ENCODE assay signal across 10 cellular contexts in the genomic region with DNA sequence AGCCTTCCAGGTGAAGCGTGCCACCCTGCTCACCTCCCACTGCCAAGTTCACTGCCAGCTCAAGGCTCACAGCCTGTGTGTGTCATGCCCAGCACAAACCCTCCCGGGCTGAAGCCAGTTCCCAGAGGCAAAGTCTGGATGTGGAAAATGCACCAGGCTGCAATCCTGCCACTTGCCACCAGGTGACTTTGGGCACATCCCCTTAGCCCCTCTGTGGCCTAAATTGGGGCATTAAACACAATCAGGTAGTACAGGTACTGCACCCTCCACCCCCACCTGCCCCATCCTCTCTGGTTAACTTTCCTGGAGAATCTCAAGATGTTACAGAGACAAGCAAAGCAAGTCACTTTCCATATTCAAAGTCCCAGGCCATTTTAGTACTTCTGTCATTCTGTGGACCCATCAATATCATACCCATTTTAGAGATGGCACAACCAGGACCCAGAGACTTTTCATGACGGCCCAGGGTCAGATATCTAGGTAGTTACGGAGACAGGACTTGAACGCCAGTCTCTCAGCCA. TPM values are rescaled to one million over a fixed set of nuclear protein-coding genes. Genes with fewer than 3 reads are reported as not detected.
DNase-seq lines count a peak whose midpoint lies in the region; ATAC-seq, FAIRE-seq and TF ChIP-seq lines count a peak whose summit lies in the region.
"Had no signal": no experiment of that assay in that cellular context is flagged by ENCODE, and none has a peak within 500 bp of the region (broad histone marks: within the 10 kb centered on the region; RNA-seq: fewer than 3 reads in every experiment).

No MANE protein-coding gene starts in this region.

- H3K4me2 ChIP-seq in K562 (ENCODE audit: insufficient read depth, low read length) (no peak overlapping the region), neural cell (ENCODE audit: low read length) (no peak overlapping the region)

- no peak for TF ChIP-seq POLR2A in K562 (conservative IDR thresholded peaks at IDR 0.05)

- H3K9ac ChIP-seq in K562 (ENCODE audit: insufficient read depth in 1 of 2, low read depth in 2 of 2, low read length in 2 of 2) (no peak overlapping the region), neural cell (ENCODE audit: low read length) (no peak overlapping the region)

- H4K20me1 ChIP-seq in K562 (replicated peaks; ENCODE audit: control insufficient read depth, insufficient read depth, low read length) (no peaks in the 10 kb centered on the region), neural cell (ENCODE audit: insufficient read depth) (no peaks in the 10 kb centered on the region)

- TF ChIP-seq RAD21 in K562 (CRISPR knock-in tag; conservative IDR thresholded peaks at IDR 0.05 in 1 of 2, IDR thresholded peaks at IDR 0.05 in 1 of 2) (no peak), neural cell (conservative IDR thresholded peaks at IDR 0.05) (no peak)

- no peaks in the 10 kb centered on the region for H3F3A ChIP-seq in neural cell (ENCODE audit: insufficient read depth, low read length, poor library complexity, severe bottlenecking)

- ATAC-seq in K562 (0 out of 3 replicates have a peak, but pooled peaks have one; percentile 40), HG03039 (IDR thresholded peaks at IDR 0.05; ENCODE audit: unreplicated experiment) (no peak)

- peaks cover 0 to 22% of the 10 kb centered on the region in 2 experiments; a peak in 2 of 5 replicates for H3K4me1 ChIP-seq in K562 (replicated peaks in 1 of 2; ENCODE audit: control insufficient read depth in 2 of 2, insufficient read depth in 2 of 2, low read length in 2 of 2)
- H3K4me1 ChIP-seq: SJCRH30 had no signal

- in situ Hi-C loops in K562 (cut with MboI): no loop called here

- intact Hi-C loops in K562 (cut with micrococcal nuclease): no loop called here

- H3K27ac ChIP-seq in K562 (ENCODE audit: extremely low read depth, low read depth, low read length): no peak overlapping the region
- H3K27ac ChIP-seq in neural cell (ENCODE audit: low read length): no peak overlapping the region
- H3K27ac ChIP-seq: SJCRH30 had no signal

- no peak overlapping the region for H3K4me3 ChIP-seq in GM06990 (replicated peaks; ENCODE audit: low read depth, low read length)
- no peak overlapping the region for H3K4me3 ChIP-seq in K562
- no peak overlapping the region for H3K4me3 ChIP-seq in neural cell (ENCODE audit: low read length)
- H3K4me3 ChIP-seq: SJCRH30 had no signal

- no peaks in the 10 kb centered on the region for H3K9me1 ChIP-seq in K562 (ENCODE audit: control insufficient read depth, insufficient read depth, low read length)

- FAIRE-seq in K562 (lab: Jason Lieb, UNC): no peak
- FAIRE-seq: islet of Langerhans had no signal

- H3K36me3 ChIP-seq in GM06990 (ENCODE audit: control insufficient read depth, insufficient read depth, low read length) (no peaks in the 10 kb centered on the region), K562 (ENCODE audit: control insufficient read depth, insufficient read depth, low read length) (no peaks in the 10 kb centered on the region), neural cell (ENCODE audit: insufficient read depth, low read length) (no peaks in the 10 kb centered on the region)
- H3K36me3 ChIP-seq: SJCRH30 had no signal

- POLR2A ChIA-PET in K562 (lab: Yijun Ruan, JAX): interaction anchor here (0.8 to 1.0 kb wide), 2 partner anchors 61 to 264 kb away, joined by 3 read pairs; no protein-coding TSS in a partner anchor

- H3K79me2 ChIP-seq in K562 (ENCODE audit: control insufficient read depth, insufficient read depth, low read length) (no peaks in the 10 kb centered on the region), neural cell (replicated peaks; ENCODE audit: insufficient read depth, low read length) (no peaks in the 10 kb centered on the region)

- TF ChIP-seq CTCF in GM06990 (IDR thresholded peaks at IDR 0.05; ENCODE audit: insufficient read depth, low read length, poor library complexity, severe bottlenecking) (peak; percentile 57), K562 (IDR thresholded peaks at IDR 0.05 in 2 of 3, conservative IDR thresholded peaks at IDR 0.05 in 1 of 3; ENCODE audit: insufficient read depth in 2 of 3, low read depth in 1 of 3, low read length in 3 of 3) (peak; percentile 35 to 64 (median 46)), neural cell (IDR thresholded peaks at IDR 0.05; ENCODE audit: poor library complexity, severe bottlenecking) (peak; percentile 36)

- TF ChIP-seq EP300 in K562 (IDR thresholded peaks at IDR 0.05; ENCODE audit: low read length) (no peak), neural cell (conservative IDR thresholded peaks at IDR 0.05; ENCODE audit: poor library complexity, severe bottlenecking) (no peak)

- H3K27me3 ChIP-seq in GM06990 (replicated peaks; ENCODE audit: control insufficient read depth, insufficient read depth, low read length): peaks cover 2% of the 10 kb centered on the region; the same call in 1 of the 2 replicates
- H3K27me3 ChIP-seq in K562 (ENCODE audit: control insufficient read depth in 2 of 2, insufficient read depth in 2 of 2, low read length in 2 of 2): peaks cover 0 to 15% of the 10 kb centered on the region in 2 experiments; a peak in 2 of 5 replicates
- peaks cover 41% of the 10 kb centered on the region for H3K27me3 ChIP-seq in neural cell (ENCODE audit: insufficient read depth, low read depth, low read length)

- H2AFZ ChIP-seq in K562 (ENCODE audit: low read depth, low read length) (no peak overlapping the region), neural cell (ENCODE audit: low read depth, low read length) (no peak overlapping the region)

- BruUV-seq in K562 (replicated peaks; lab: Mats Ljungman, UMichigan): no TSS peak

- CTCF ChIA-PET in K562 (lab: Yijun Ruan, JAX; ENCODE audit: low intra/inter-chr PET ratio): no interaction called here

- H3K9me3 ChIP-seq in K562 (replicated peaks; ENCODE audit: control insufficient read depth, insufficient read depth, low read depth, low read length) (no peaks in the 10 kb centered on the region), neural cell (ENCODE audit: low read length) (no peaks in the 10 kb centered on the region)
- H3K9me3 ChIP-seq: SJCRH30 had no signal

- H3K9me2 ChIP-seq in neural cell (ENCODE audit: insufficient read depth, low read length): no peaks in the 10 kb centered on the region

- WGBS in K562 (ENCODE audit: insufficient coverage, low coverage, missing lambda C conversion rate): 48% methylated on average over 4 of the region's 5 CpGs

- DNase-seq in GM06990 (ENCODE audit: extremely low read depth, insufficient read length): no peak
- DNase-seq in NCI-H460 (ENCODE audit: extremely low read depth, low read depth): peak; percentile 18
- DNase-seq in K562 (ENCODE audit: extremely low read depth in 1 of 4, low spot score in 3 of 4): peak in 3 of 4 experiments; percentile 30 to 40 (median 34)
- no peak for DNase-seq in NCI-H226
- DNase-seq in NK-92 treated with Interleukin-12 subunit alpha and Interleukin-12 subunit beta, amount 100 ng/mL, for 24 hours (lab: John Stamatoyannopoulos, UW): no peak
- DNase-seq in putamen (ENCODE audit: low spot score): no peak

TF ChIP-seq in K562, 482 proteins besides CTCF, POLR2A, EP300 and RAD21:
- TF ChIP-seq TCF15 (CRISPR knock-in tag; IDR thresholded peaks at IDR 0.05) (no peak), PHF20 (IDR thresholded peaks at IDR 0.05; ENCODE audit: partially characterized antibody) (no peak), ARHGAP35 (IDR thresholded peaks at IDR 0.05; ENCODE audit: partially characterized antibody) (no peak), OTX1 (CRISPR knock-in tag; IDR thresholded peaks at IDR 0.05) (no peak), TAF7 (tag; IDR thresholded peaks at IDR 0.05) (no peak), TCF3 (CRISPR knock-in tag; IDR thresholded peaks at IDR 0.05) (no peak), ZFP30 (CRISPR knock-in tag; IDR thresholded peaks at IDR 0.05; ENCODE audit: borderline replicate concordance) (no peak)

TF ChIP-seq in neural cell, 6 proteins besides CTCF, POLR2A, EP300 and RAD21 (continues in another document):
- no peak for TF ChIP-seq MXI1 (conservative IDR thresholded peaks at IDR 0.05; ENCODE audit: poor library complexity, severe bottlenecking)
- no peak for TF ChIP-seq TAF1 (IDR thresholded peaks at IDR 0.05; ENCODE audit: low read depth)
- no peak for TF ChIP-seq EZH2 (IDR thresholded peaks at IDR 0.05; ENCODE audit: borderline replicate concordance, insufficient read depth, low read length, poor library complexity, severe bottlenecking)

RNA-seq across cellular contexts. Expression of gene RASD2, which starts 1.8 kb away (rescaled TPM):
- total RNA-seq in NCI-H460 (2014; rRNA removed; shearing (Covaris generic)): 0.02 TPM in 1 of 2 replicates, not detected in the other
- not detected in 2 replicates for polyA plus RNA-seq in NCI-H460 (2014; cell fraction: nucleus; rRNA removed)
- not detected in 2 replicates for total RNA-seq in K562 (2011; cell fraction: chromatin; rRNA removed; ENCODE audit: low replicate concordance)
- total RNA-seq in K562 (2011; cell fraction: nucleolus; rRNA removed): not detected in 2 replicates
- total RNA-seq in K562 (2011; cell fraction: nucleoplasm; rRNA removed): not detected in 2 replicates
- total RNA-seq in K562 (2014; rRNA removed): 0.05 TPM in 1 of 2 replicates, not detected in the other
- not detected in 2 replicates for total RNA-seq in K562 (2014; rRNA removed; fragmentation: Illumina TruSeq; extraction: Trizol)
- not detected in 2 replicates for total RNA-seq in K562 (2015; rRNA removed; fragmentation: Illumina TruSeq; extraction: Trizol)
- 0.04 TPM in 1 of 2 replicates, not detected in the other for total RNA-seq in K562 (2021)
- not detected in 2 replicates for polyA plus RNA-seq in K562 (2011; rRNA removed)
- polyA plus RNA-seq in K562 (2011; cell fraction: cytosol; rRNA removed): not detected in 2 replicates
- polyA plus RNA-seq in K562 (2011; cell fraction: nucleus; rRNA removed): not detected in 2 replicates
- polyA plus RNA-seq in K562 (2012): 0.06 TPM in 1 of 2 replicates, not detected in the other
- not detected in 2 replicates for polyA plus RNA-seq in K562 (2014; fragmentation: Illumina TruSeq; extraction: Trizol)
- not detected for polyA plus RNA-seq in K562 (2014; fragmentation: Nextera tagmentation; extraction: Ambion mirVana)
- polyA plus RNA-seq in K562 (2014; rRNA removed): not detected in 2 replicates
- polyA minus RNA-seq in K562 (2011; rRNA and poly(A)+ RNA removed): not detected in 2 replicates
- not detected in 2 replicates for polyA minus RNA-seq in K562 (2011; cell fraction: cytosol; rRNA and poly(A)+ RNA removed)
- not detected in 2 replicates for polyA minus RNA-seq in K562 (2011; cell fraction: nucleus; rRNA and poly(A)+ RNA removed)
- polyA plus RNA-seq in neural cell: 0.14 and 0.40 TPM in 2 replicates
- polyA minus RNA-seq in neural cell: 0.23 and 0.24 TPM in 2 replicates
- total RNA-seq: SJCRH30 had no signal

Comparison
In these comparisons a context has a peak if more than half of its experiments do, and no peak if none do; other contexts are left out.
1. DNase-seq: peak in NCI-H460 (single experiment) and K562 (3 of 4); none in GM06990 (single experiment), NCI-H226 (single experiment), NK-92 treated with Interleukin-12 subunit alpha and Interleukin-12 subunit beta, amount 100 ng/mL, for 24 hours (single experiment) and putamen (single experiment).
2. Peak in every context shown above with its lines, with median percentiles within 50 percentile points of each other: CTCF ChIP-seq.